ENCODE assay signal across 19 cellular contexts in the genomic region with DNA sequence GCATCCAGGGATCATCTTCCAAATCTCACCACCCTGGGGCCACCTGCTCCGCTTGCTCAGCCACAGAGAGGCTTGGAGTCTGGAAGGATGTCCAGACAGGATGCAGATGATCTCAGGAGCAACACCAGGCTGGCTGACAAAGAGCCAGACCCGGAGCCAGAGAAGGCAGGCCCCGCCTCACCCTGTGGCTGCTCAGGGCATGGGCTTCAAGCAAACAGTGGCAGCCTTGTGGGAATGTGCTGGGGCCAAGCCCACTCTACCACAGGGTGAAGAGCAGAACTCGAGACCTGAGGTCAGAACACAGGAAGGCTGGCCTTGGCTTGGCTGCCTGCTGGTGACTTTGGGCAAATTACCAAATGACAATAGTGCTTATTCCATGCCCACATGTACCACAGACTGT. TPM values are rescaled to one million over a fixed set of nuclear protein-coding genes. Genes with fewer than 3 reads are reported as not detected.
DNase-seq lines count a peak whose midpoint lies in the region; ATAC-seq, FAIRE-seq and TF ChIP-seq lines count a peak whose summit lies in the region.
"Had no signal": no experiment of that assay in that cellular context is flagged by ENCODE, and none has a peak within 500 bp of the region (broad histone marks: within the 10 kb centered on the region; RNA-seq: fewer than 3 reads in every experiment).

No MANE protein-coding gene starts in this region.

- no peak for FAIRE-seq in RCC 7860 (lab: Jason Lieb, UNC)
- FAIRE-seq: endometrium had no signal

- peaks cover 19% of the 10 kb centered on the region for H3K36me3 Mint-ChIP-seq in endothelial cell (ENCODE audit: low read depth, unreplicated experiment)
- peaks cover 62% of the 10 kb centered on the region for H3K36me3 Mint-ChIP-seq in stimulated activated effector memory CD8-positive, alpha-beta T cell treated with anti-CD3 and anti-CD28 coated beads, Interleukin-12 subunit alpha, Interleukin-12 subunit beta, amount 100 ng/mL, for 72 hours
- peaks cover 6% of the 10 kb centered on the region for H3K36me3 Mint-ChIP-seq in activated CD8-positive, alpha-beta memory T cell treated with anti-CD3 and anti-CD28 coated beads, Interleukin-2, amount 10 ng/mL, durations not matched to agents 7 days and 5 days
- H3K36me3 Mint-ChIP-seq: stimulated activated memory B cell treated with anti-CD40 and anti-IgM and Interleukin-4, amounts not matched to agents 10 μg/mL and 1 μg/mL and 100 μg/mL, for 72 hours had no signal

- no peaks in the 10 kb centered on the region for H3K27me3 ChIP-seq in left ventricle myocardium inferior (ENCODE audit: low read depth)
- H3K27me3 ChIP-seq: thyroid gland had no signal

- H3K27ac ChIP-seq in left ventricle myocardium inferior (replicated peaks) = no peak overlapping the region
- H3K27ac ChIP-seq: thyroid gland had no signal

- peaks cover 14% of the 10 kb centered on the region for H3K27me3 Mint-ChIP-seq in endothelial cell (ENCODE audit: unreplicated experiment)
- H3K27me3 Mint-ChIP-seq in activated CD8-positive, alpha-beta memory T cell treated with anti-CD3 and anti-CD28 coated beads, Interleukin-2, amount 10 ng/mL, durations not matched to agents 7 days and 5 days = no peaks in the 10 kb centered on the region
- H3K27me3 Mint-ChIP-seq: CD4-positive, alpha-beta T cell; stimulated activated memory B cell treated with anti-CD40 and anti-IgM and Interleukin-4, amounts not matched to agents 10 μg/mL and 1 μg/mL and 100 μg/mL, for 72 hours had no signal

- no peak overlapping the region for H3K4me3 Mint-ChIP-seq in endothelial cell (ENCODE audit: unreplicated experiment)
- no peak overlapping the region for H3K4me3 Mint-ChIP-seq in stimulated activated effector memory CD8-positive, alpha-beta T cell treated with anti-CD3 and anti-CD28 coated beads, Interleukin-12 subunit alpha, Interleukin-12 subunit beta, amount 100 ng/mL, for 72 hours
- no peak overlapping the region for H3K4me3 Mint-ChIP-seq in activated CD8-positive, alpha-beta memory T cell treated with anti-CD3 and anti-CD28 coated beads, Interleukin-2, amount 10 ng/mL, durations not matched to agents 7 days and 5 days
- H3K4me3 Mint-ChIP-seq: CD4-positive, alpha-beta T cell; GM23338; stimulated activated memory B cell treated with anti-CD40 and anti-IgM and Interleukin-4, amounts not matched to agents 10 μg/mL and 1 μg/mL and 100 μg/mL, for 72 hours had no signal

- intact Hi-C loops in Right ventricle myocardium inferior (cut with DNase I) (no loop called here), left ventricle myocardium inferior (cut with micrococcal nuclease) (no loop called here)

- peaks cover 33% of the 10 kb centered on the region for H3K36me3 ChIP-seq in left ventricle myocardium inferior
- H3K36me3 ChIP-seq: thyroid gland had no signal

- peak; percentile 69 for DNase-seq in Right ventricle myocardium inferior (ENCODE audit: missing footprints)
- DNase-seq in left ventricle myocardium inferior = no peak
- peak; percentile 13 for DNase-seq in RCC 7860 (ENCODE audit: low spot score)
- no peak for DNase-seq in endothelial cell (ENCODE audit: low spot score)
- no peak for DNase-seq in stimulated activated effector memory CD8-positive, alpha-beta T cell treated with anti-CD3 and anti-CD28 coated beads, Interleukin-12 subunit alpha, Interleukin-12 subunit beta, amount 100 ng/mL, for 72 hours (ENCODE audit: low spot score in 2 of 2)
- no peak for DNase-seq in activated CD8-positive, alpha-beta memory T cell treated with anti-CD3 and anti-CD28 coated beads, Interleukin-2, amount 10 ng/mL, durations not matched to agents 7 days and 5 days
- DNase-seq: activated CD4-positive, alpha-beta T cell treated with anti-CD3 and anti-CD28 coated beads for 1 hour; anterior cingulate cortex; CD4-positive, alpha-beta T cell; midbrain; NCI-H2107; NCI-H69; thyroid gland had no signal

- CTCF ChIA-PET in activated CD8-positive, alpha-beta memory T cell treated with anti-CD3 and anti-CD28 coated beads, Interleukin-2, amount 10 ng/mL, durations not matched to agents 7 days and 5 days (lab: Charles Lee) = no interaction called here

- H3K4me3 ChIP-seq in left ventricle myocardium inferior = no peak overlapping the region
- H3K4me3 ChIP-seq: GM23338, thyroid gland had no signal

- H3K4me1 Mint-ChIP-seq in endothelial cell (ENCODE audit: unreplicated experiment) = peaks cover 10% of the 10 kb centered on the region
- peaks cover 12% of the 10 kb centered on the region for H3K4me1 Mint-ChIP-seq in stimulated activated effector memory CD8-positive, alpha-beta T cell treated with anti-CD3 and anti-CD28 coated beads, Interleukin-12 subunit alpha, Interleukin-12 subunit beta, amount 100 ng/mL, for 72 hours
- H3K4me1 Mint-ChIP-seq in activated CD8-positive, alpha-beta memory T cell treated with anti-CD3 and anti-CD28 coated beads, Interleukin-2, amount 10 ng/mL, durations not matched to agents 7 days and 5 days = peaks cover 2% of the 10 kb centered on the region
- H3K4me1 Mint-ChIP-seq: GM23338; stimulated activated memory B cell treated with anti-CD40 and anti-IgM and Interleukin-4, amounts not matched to agents 10 μg/mL and 1 μg/mL and 100 μg/mL, for 72 hours had no signal

- no peaks in the 10 kb centered on the region for H3K9me3 ChIP-seq in left ventricle myocardium inferior (replicated peaks)
- H3K9me3 ChIP-seq: thyroid gland had no signal

- TF ChIP-seq CTCF in left ventricle myocardium inferior (IDR thresholded peaks at IDR 0.05; ENCODE audit: borderline replicate concordance) = no peak
- TF ChIP-seq CTCF in endothelial cell (IDR thresholded peaks at IDR 0.05; ENCODE audit: unreplicated experiment) = no peak

- H3K4me1 ChIP-seq in left ventricle myocardium inferior = peaks cover 44% of the 10 kb centered on the region

- ATAC-seq in Right ventricle myocardium inferior (no peak), HG03135 (IDR thresholded peaks at IDR 0.05; ENCODE audit: unreplicated experiment) (no peak), HG03521 (IDR thresholded peaks at IDR 0.05; ENCODE audit: unreplicated experiment) (no peak)
- ATAC-seq in stimulated activated effector memory CD8-positive, alpha-beta T cell treated with anti-CD3 and anti-CD28 coated beads, Interleukin-12 subunit alpha, Interleukin-12 subunit beta, amount 100 ng/mL, for 72 hours = no peak
- ATAC-seq in activated CD8-positive, alpha-beta memory T cell treated with anti-CD3 and anti-CD28 coated beads, Interleukin-2, amount 10 ng/mL, durations not matched to agents 7 days and 5 days = no peak
- ATAC-seq: GM23338; stimulated activated memory B cell treated with anti-CD40 and anti-IgM and Interleukin-4, amounts not matched to agents 10 μg/mL and 1 μg/mL and 100 μg/mL, for 72 hours had no signal

- no peaks in the 10 kb centered on the region for H3K9me3 Mint-ChIP-seq in endothelial cell (ENCODE audit: unreplicated experiment)
- no peaks in the 10 kb centered on the region for H3K9me3 Mint-ChIP-seq in stimulated activated effector memory CD8-positive, alpha-beta T cell treated with anti-CD3 and anti-CD28 coated beads, Interleukin-12 subunit alpha, Interleukin-12 subunit beta, amount 100 ng/mL, for 72 hours
- H3K9me3 Mint-ChIP-seq in activated CD8-positive, alpha-beta memory T cell treated with anti-CD3 and anti-CD28 coated beads, Interleukin-2, amount 10 ng/mL, durations not matched to agents 7 days and 5 days (ENCODE audit: low read depth) = no peaks in the 10 kb centered on the region
- H3K9me3 Mint-ChIP-seq: CD4-positive, alpha-beta T cell; GM23338; neural crest cell; stimulated activated memory B cell treated with anti-CD40 and anti-IgM and Interleukin-4, amounts not matched to agents 10 μg/mL and 1 μg/mL and 100 μg/mL, for 72 hours had no signal

- peak overlapping the region; percentile 25 for H3K27ac Mint-ChIP-seq in endothelial cell (ENCODE audit: unreplicated experiment)
- H3K27ac Mint-ChIP-seq in stimulated activated effector memory CD8-positive, alpha-beta T cell treated with anti-CD3 and anti-CD28 coated beads, Interleukin-12 subunit alpha, Interleukin-12 subunit beta, amount 100 ng/mL, for 72 hours = peak overlapping the region; percentile 80
- no peak overlapping the region for H3K27ac Mint-ChIP-seq in activated CD8-positive, alpha-beta memory T cell treated with anti-CD3 and anti-CD28 coated beads, Interleukin-2, amount 10 ng/mL, durations not matched to agents 7 days and 5 days
- H3K27ac Mint-ChIP-seq: CD4-positive, alpha-beta T cell; GM23338; stimulated activated memory B cell treated with anti-CD40 and anti-IgM and Interleukin-4, amounts not matched to agents 10 μg/mL and 1 μg/mL and 100 μg/mL, for 72 hours had no signal

RNA-seq across cellular contexts. Expression of a gene that starts 45.5 kb away (rescaled TPM):
- total RNA-seq in Right ventricle myocardium inferior = 85.2 TPM
- total RNA-seq in left ventricle myocardium inferior = 78.3 TPM
- 63.1 TPM for total RNA-seq in endothelial cell (ENCODE audit: unreplicated experiment)
- total RNA-seq in activated CD8-positive, alpha-beta memory T cell treated with anti-CD3 and anti-CD28 coated beads, Interleukin-2, amount 10 ng/mL, durations not matched to agents 7 days and 5 days = 100 to 1,000 TPM; 122 to 147 TPM

RNA-seq across cellular contexts. Expression of a gene that starts 45.7 kb away (rescaled TPM):
- total RNA-seq in Right ventricle myocardium inferior = 3.9 TPM
- 6.1 TPM for total RNA-seq in left ventricle myocardium inferior
- total RNA-seq in endothelial cell (ENCODE audit: unreplicated experiment) = 6.7 TPM
- 10 to 100 TPM; 14.5 to 17.0 TPM for total RNA-seq in activated CD8-positive, alpha-beta memory T cell treated with anti-CD3 and anti-CD28 coated beads, Interleukin-2, amount 10 ng/mL, durations not matched to agents 7 days and 5 days

Comparison
In these comparisons a context has a peak if more than half of its experiments do, and no peak if none do; other contexts are left out.
1. DNase-seq: peak in Right ventricle myocardium inferior (single experiment) and RCC 7860 (single experiment); none in left ventricle myocardium inferior (single experiment), endothelial cell (single experiment), stimulated activated effector memory CD8-positive, alpha-beta T cell treated with anti-CD3 and anti-CD28 coated beads, Interleukin-12 subunit alpha, Interleukin-12 subunit beta, amount 100 ng/mL, for 72 hours (0 of 2) and activated CD8-positive, alpha-beta memory T cell treated with anti-CD3 and anti-CD28 coated beads, Interleukin-2, amount 10 ng/mL, durations not matched to agents 7 days and 5 days (single experiment).